1 cellular context compared by ENCODE assay signal in genomic region chr19:16540948-16541347, GRCh38.
TF ChIP-seq lines count a peak whose summit lies in the region.

No MANE protein-coding gene starts in this region.

TF ChIP-seq in K562, 482 proteins besides CTCF, POLR2A, EP300 and RAD21:
- no peak for TF ChIP-seq VEZF1 (CRISPR knock-in tag; IDR thresholded peaks at IDR 0.05)
